In the genomic region with DNA sequence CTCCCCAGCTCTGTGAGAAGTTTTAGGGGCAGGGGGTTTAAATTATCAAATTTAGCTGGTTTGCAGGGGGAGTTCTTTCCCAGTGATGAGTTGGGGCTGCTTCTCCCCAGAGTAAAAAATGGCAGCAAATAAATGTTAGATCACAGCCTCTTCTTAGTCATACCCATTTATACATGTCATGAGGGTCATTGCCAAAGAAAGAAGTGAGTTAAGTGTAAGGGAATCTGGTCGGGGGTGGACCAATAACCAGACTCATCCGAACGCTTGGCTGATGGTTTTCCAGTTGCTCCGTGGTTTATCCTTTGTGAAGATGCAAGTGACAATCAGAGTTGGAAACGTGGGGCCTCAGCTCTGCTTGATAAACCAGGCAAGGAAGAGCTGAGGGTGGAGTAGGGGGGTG, we compare ENCODE assay signal across 20 cellular contexts.
DNase-seq lines count a peak whose midpoint lies in the region; ATAC-seq and TF ChIP-seq lines count a peak whose summit lies in the region.
"Had no signal": no experiment of that assay in that cellular context is flagged by ENCODE, and none has a peak within 500 bp of the region (broad histone marks: within the 10 kb centered on the region; RNA-seq: fewer than 3 reads in every experiment).

No MANE protein-coding gene starts in this region.

- POLR2A ChIA-PET in AG04450 (lab: Yijun Ruan, JAX): no interaction called here

- H3K36me3 Mint-ChIP-seq in CD14-positive monocyte: no peaks in the 10 kb centered on the region
- H3K36me3 Mint-ChIP-seq: activated naive CD8-positive, alpha-beta T cell treated with anti-CD3 and anti-CD28 coated beads, Interleukin-2, amount 10 ng/mL, durations not matched to agents 7 days and 5 days had no signal

- no peak for TF ChIP-seq POLR2A in breast epithelium (IDR thresholded peaks at IDR 0.05)

- H3K27me3 ChIP-seq in AG04450 (ENCODE audit: control insufficient read depth, insufficient read depth, low read length) (peaks cover 30% of the 10 kb centered on the region), breast epithelium (no peaks in the 10 kb centered on the region)
- H3K27me3 ChIP-seq: esophagus squamous epithelium, Peyer's patch, spleen had no signal

- peak; percentile 60 for DNase-seq in AG04450 (ENCODE audit: low read depth, low spot score)
- peak; percentile 20 for DNase-seq in HS-5 (ENCODE audit: low read depth)
- DNase-seq in breast epithelium (ENCODE audit: low spot score in 2 of 2): no peak
- DNase-seq in kidney tubule cell (ENCODE audit: low spot score): peak; percentile 40
- no peak for DNase-seq in CD14-positive monocyte (ENCODE audit: low spot score)
- DNase-seq: activated CD4-positive, alpha-beta T cell treated with anti-CD3 and anti-CD28 coated beads for 36 hours; activated naive CD8-positive, alpha-beta T cell treated with anti-CD3 and anti-CD28 coated beads, Interleukin-2, amount 10 ng/mL, durations not matched to agents 7 days and 5 days; activated T-cell treated with anti-CD3 and anti-CD28 coated beads for 4 hours; esophagus squamous epithelium; Karpas-422; NCI-H1930; NCI-H69; Peyer's patch; spleen; T-helper 17 cell had no signal

- no peak overlapping the region for H3K27ac Mint-ChIP-seq in CD14-positive monocyte
- H3K27ac Mint-ChIP-seq: activated CD4-positive, alpha-beta T cell treated with anti-CD3 and anti-CD28 coated beads for 36 hours; activated naive CD8-positive, alpha-beta T cell treated with anti-CD3 and anti-CD28 coated beads, Interleukin-2, amount 10 ng/mL, durations not matched to agents 7 days and 5 days; stimulated activated naive CD8-positive, alpha-beta T cell treated with anti-CD3 and anti-CD28 coated beads, Interleukin-15, Interleukin-2, amounts not matched to agents 100 ng/mL and 50 ng/mL, for 24 hours; T-helper 17 cell had no signal

- H3K4me1 Mint-ChIP-seq in CD14-positive monocyte: peaks cover 7% of the 10 kb centered on the region

- peaks cover 0 to 6% (median 0%) of the 10 kb centered on the region in 3 donors for H3K27me3 Mint-ChIP-seq in CD14-positive monocyte (ENCODE audit: low read depth in 3 of 3)
- H3K27me3 Mint-ChIP-seq: activated CD4-positive, alpha-beta T cell treated with anti-CD3 and anti-CD28 coated beads for 36 hours; activated naive CD8-positive, alpha-beta T cell treated with anti-CD3 and anti-CD28 coated beads, Interleukin-2, amount 10 ng/mL, durations not matched to agents 7 days and 5 days; stimulated activated naive CD8-positive, alpha-beta T cell treated with anti-CD3 and anti-CD28 coated beads, Interleukin-15, Interleukin-2, amounts not matched to agents 100 ng/mL and 50 ng/mL, for 24 hours had no signal

- TF ChIP-seq CTCF in AG04450 (IDR thresholded peaks at IDR 0.05; ENCODE audit: low read depth, low read length): no peak
- TF ChIP-seq CTCF in breast epithelium (IDR thresholded peaks at IDR 0.05): no peak
- no peak for TF ChIP-seq CTCF in CD14-positive monocyte (IDR thresholded peaks at IDR 0.05)

- H3K36me3 ChIP-seq in breast epithelium: no peaks in the 10 kb centered on the region
- H3K36me3 ChIP-seq: esophagus squamous epithelium, Peyer's patch, spleen had no signal

- H3K9me3 Mint-ChIP-seq in CD14-positive monocyte: no peaks in the 10 kb centered on the region
- H3K9me3 Mint-ChIP-seq: activated naive CD8-positive, alpha-beta T cell treated with anti-CD3 and anti-CD28 coated beads, Interleukin-2, amount 10 ng/mL, durations not matched to agents 7 days and 5 days; stimulated activated naive CD8-positive, alpha-beta T cell treated with anti-CD3 and anti-CD28 coated beads, Interleukin-15, Interleukin-2, amounts not matched to agents 100 ng/mL and 50 ng/mL, for 24 hours had no signal

- no peak overlapping the region for H3K4me3 ChIP-seq in AG04450 (ENCODE audit: low read depth, low read length)
- H3K4me3 ChIP-seq in breast epithelium: no peak overlapping the region
- H3K4me3 ChIP-seq: A549, esophagus squamous epithelium, Peyer's patch, spleen had no signal

- intact Hi-C loops in breast epithelium (cut with DNase I; ENCODE audit: low total_unique reads) (no loop called here), CD14-positive monocyte (cut with micrococcal nuclease) (no loop called here)

- ATAC-seq in HG03378 (IDR thresholded peaks at IDR 0.05; ENCODE audit: unreplicated experiment) (no peak), GM18909 (IDR thresholded peaks at IDR 0.05; ENCODE audit: poor library complexity, unreplicated experiment) (no peak), HG02852 (IDR thresholded peaks at IDR 0.05; ENCODE audit: unreplicated experiment) (no peak)
- ATAC-seq: A549; activated CD4-positive, alpha-beta T cell treated with anti-CD3 and anti-CD28 coated beads for 36 hours; T-helper 17 cell had no signal

- H3K4me3 Mint-ChIP-seq in CD14-positive monocyte: no peak overlapping the region
- H3K4me3 Mint-ChIP-seq: activated CD4-positive, alpha-beta T cell treated with anti-CD3 and anti-CD28 coated beads for 36 hours; activated naive CD8-positive, alpha-beta T cell treated with anti-CD3 and anti-CD28 coated beads, Interleukin-2, amount 10 ng/mL, durations not matched to agents 7 days and 5 days; stimulated activated naive CD8-positive, alpha-beta T cell treated with anti-CD3 and anti-CD28 coated beads, Interleukin-15, Interleukin-2, amounts not matched to agents 100 ng/mL and 50 ng/mL, for 24 hours; T-helper 17 cell had no signal

- H3K9me3 ChIP-seq in AG04450 (ENCODE audit: control insufficient read depth, insufficient read depth, low read length) (no peaks in the 10 kb centered on the region), breast epithelium (no peaks in the 10 kb centered on the region)
- H3K9me3 ChIP-seq: A549, esophagus squamous epithelium, Peyer's patch, spleen had no signal

- CTCF ChIA-PET in AG04450 (lab: Charles Lee): interaction anchor here (1.1 to 3.3 kb wide), 3 partner anchors 81 to 102 kb away, joined by 3 to 24 read pairs (median 8); a partner anchor contains a TSS

- H3K27ac ChIP-seq in AG04450 (ENCODE audit: low read depth, low read length) (peak overlapping the region; percentile 31), breast epithelium (peak overlapping the region; percentile 41 to 72)
- H3K27ac ChIP-seq: A549, esophagus squamous epithelium, Peyer's patch, spleen had no signal

- peaks cover 7 to 17% of the 10 kb centered on the region in 2 donors for H3K4me1 ChIP-seq in breast epithelium
- H3K4me1 ChIP-seq: A549, Peyer's patch had no signal

Comparison
In these comparisons a context has a peak if more than half of its experiments do, and no peak if none do; other contexts are left out.
1. DNase-seq: peak in AG04450 (single experiment), HS-5 (single experiment) and kidney tubule cell (single experiment); none in breast epithelium (0 of 2) and CD14-positive monocyte (single experiment).